Comparison of ENCODE assay signal across 8 cellular contexts in genomic region chr4:972651-973424, GRCh38. TPM values are rescaled to one million over a fixed set of nuclear protein-coding genes. Genes with fewer than 3 reads are reported as not detected.
DNase-seq lines count a peak whose midpoint lies in the region; ATAC-seq and TF ChIP-seq lines count a peak whose summit lies in the region.

No MANE protein-coding gene starts in this region.

- intact Hi-C loops in PC-3 (cut with micrococcal nuclease): no loop called here

- peak overlapping the region; percentile 78 for H3K4me3 ChIP-seq in PC-3 (ENCODE audit: low read length)
- peak overlapping the region; percentile 85 for H3K4me3 ChIP-seq in smooth muscle cell

- H3K79me2 ChIP-seq in PC-3 (ENCODE audit: low read length) (peaks cover 7% of the 10 kb centered on the region; the same call in 1 of the 2 replicates), smooth muscle cell (ENCODE audit: low read depth) (peaks cover 7% of the 10 kb centered on the region)

- POLR2A ChIA-PET in HEK293T (lab: Yijun Ruan, JAX): interaction anchor here (2.7 kb wide), 1 partner anchor 41 kb away, joined by 7 read pairs; the partner anchor contains the start of genes GAK and TMEM175
- POLR2A ChIA-PET in PC-3 (lab: Charles Lee; ENCODE audit: unreplicated experiment): no interaction called here

- H3K27ac ChIP-seq in PC-3 (ENCODE audit: low read length) (no peak overlapping the region), smooth muscle cell (ENCODE audit: low read depth) (no peak overlapping the region)

- no peaks in the 10 kb centered on the region; the same call in 1 of the 2 replicates for H4K20me1 ChIP-seq in PC-3 (ENCODE audit: low read length)
- H4K20me1 ChIP-seq in smooth muscle cell (ENCODE audit: low read depth): peaks cover 44% of the 10 kb centered on the region

- CTCF ChIA-PET in HEK293T (lab: Yijun Ruan, JAX) (no interaction called here), PC-3 (lab: Charles Lee) (no interaction called here)

- H3K27me3 ChIP-seq in PC-3 (ENCODE audit: low read length) (no peaks in the 10 kb centered on the region), smooth muscle cell (ENCODE audit: low read depth) (peaks cover 5% of the 10 kb centered on the region)

- 6% methylated on average over 46 of the region's 65 CpGs for WGBS in smooth muscle cell (ENCODE audit: low lambda C conversion rate)

- DNase-seq in ELR (ENCODE audit: low read depth) (peak; percentile 39), HEK293T (ENCODE audit: extremely low spot score) (peak; percentile 53), PC-3 (peak; percentile 13), hepatic stellate cell (ENCODE audit: low spot score) (peak; percentile 77), smooth muscle cell (lab: John Stamatoyannopoulos, UW; ENCODE audit: unreplicated experiment) (no peak), cortex of kidney (lab: John Stamatoyannopoulos, UW) (no peak), NCI-H2029 treated with DMSO at 0.1 percent for 48 hours (lab: John Stamatoyannopoulos, UW) (no peak)
- DNase-seq in activated naive CD4-positive, alpha-beta T cell treated with Interleukin-2 at 50 U/mL for 16 hours: peak; percentile 68

- H3K9me2 ChIP-seq in PC-3 (replicated peaks; ENCODE audit: low read length): no peaks in the 10 kb centered on the region

- BruUV-seq in PC-3 (replicated peaks; lab: Mats Ljungman, UMichigan): no TSS peak

- H3K4me2 ChIP-seq in PC-3 (ENCODE audit: low read length) (peak overlapping the region; percentile 91), smooth muscle cell (peak overlapping the region; percentile 100)

- no peak for TF ChIP-seq CTCF in PC-3 (conservative IDR thresholded peaks at IDR 0.05; ENCODE audit: low read depth, low read length)
- no peak for TF ChIP-seq CTCF in smooth muscle cell (IDR thresholded peaks at IDR 0.05; ENCODE audit: borderline replicate concordance, insufficient read depth, poor library complexity, severe bottlenecking)

- H2AFZ ChIP-seq in PC-3 (ENCODE audit: low read length): peak overlapping the region; percentile 42; the same call in 1 of the 2 replicates
- no peak overlapping the region for H2AFZ ChIP-seq in smooth muscle cell (ENCODE audit: low read depth)

- ATAC-seq in PC-3: peak; percentile 55

- H3K4me1 ChIP-seq in PC-3 (ENCODE audit: insufficient read depth, low read length) (peaks cover 18% of the 10 kb centered on the region), smooth muscle cell (ENCODE audit: low read depth) (peaks cover 5% of the 10 kb centered on the region)

- H3K9me3 ChIP-seq in PC-3 (ENCODE audit: low read length) (no peaks in the 10 kb centered on the region), smooth muscle cell (replicated peaks; ENCODE audit: low read depth) (no peaks in the 10 kb centered on the region)

- H3F3A ChIP-seq in PC-3 (ENCODE audit: low read length, unreplicated experiment) (no peaks in the 10 kb centered on the region), smooth muscle cell (ENCODE audit: low read depth) (no peaks in the 10 kb centered on the region)

- H3K9ac ChIP-seq in PC-3 (ENCODE audit: low read length): peak overlapping the region; percentile 53
- H3K9ac ChIP-seq in smooth muscle cell (ENCODE audit: low read depth): peak overlapping the region; percentile 39

- no peaks in the 10 kb centered on the region for H3K36me3 ChIP-seq in PC-3 (ENCODE audit: low read depth, low read length)
- no peaks in the 10 kb centered on the region for H3K36me3 ChIP-seq in smooth muscle cell (ENCODE audit: low read depth)

TF ChIP-seq in HEK293T, 16 proteins besides CTCF, POLR2A, EP300 and RAD21:
- TF ChIP-seq FOXA1 (IDR thresholded peaks at IDR 0.05) (no peak), ZNF384 (IDR thresholded peaks at IDR 0.05) (no peak), FOXM1 (IDR thresholded peaks at IDR 0.05; ENCODE audit: borderline replicate concordance) (no peak), ELF4 (IDR thresholded peaks at IDR 0.05) (no peak), NFRKB (IDR thresholded peaks at IDR 0.05) (no peak), SUZ12 (IDR thresholded peaks at IDR 0.05) (no peak), HDGF (IDR thresholded peaks at IDR 0.05; ENCODE audit: borderline replicate concordance) (no peak), BHLHE40 (IDR thresholded peaks at IDR 0.05; ENCODE audit: borderline replicate concordance) (no peak), PKNOX1 (IDR thresholded peaks at IDR 0.05) (no peak), LEF1 (IDR thresholded peaks at IDR 0.05; ENCODE audit: borderline replicate concordance) (no peak), FOXK2 (IDR thresholded peaks at IDR 0.05) (no peak), TARDBP (IDR thresholded peaks at IDR 0.05) (no peak), SP1 (IDR thresholded peaks at IDR 0.05) (no peak), L3MBTL2 (conservative IDR thresholded peaks at IDR 0.05) (no peak)

RNA-seq across cellular contexts. Expression of gene DGKQ, which starts 0.5 kb away (rescaled TPM):
- 14.2 and 23.5 TPM in 2 replicates for total RNA-seq in PC-3 (2014; rRNA removed)
- 4.2 and 6.5 TPM in 2 replicates for total RNA-seq in smooth muscle cell
- 14.9 and 16.2 TPM in 2 replicates for polyA plus RNA-seq in smooth muscle cell

RNA-seq across cellular contexts. Expression of gene IDUA, which starts 14.0 kb away (rescaled TPM):
- total RNA-seq in PC-3 (2014; rRNA removed) (10.1 and 10.3 TPM in 2 replicates), smooth muscle cell (6.3 and 9.6 TPM in 2 replicates)
- 47.4 and 49.9 TPM in 2 replicates for polyA plus RNA-seq in smooth muscle cell

RNA-seq across cellular contexts. Expression of gene SLC26A1, which starts 20.4 kb away (rescaled TPM):
- total RNA-seq in PC-3 (2014; rRNA removed): 0.52 TPM in 1 of 2 replicates, not detected in the other
- 0.67 TPM in 1 of 2 replicates, not detected in the other for total RNA-seq in smooth muscle cell
- 1.6 and 1.7 TPM in 2 replicates for polyA plus RNA-seq in smooth muscle cell

RNA-seq across cellular contexts. Expression of gene FGFRL1, which starts 38.6 kb away (rescaled TPM):
- total RNA-seq in PC-3 (2014; rRNA removed) (31.2 and 42.6 TPM in 2 replicates), smooth muscle cell (11.7 and 16.1 TPM in 2 replicates)
- 29.6 and 30.7 TPM in 2 replicates for polyA plus RNA-seq in smooth muscle cell

RNA-seq across cellular contexts. Expression of gene TMEM175, which starts 40.6 kb away (rescaled TPM):
- total RNA-seq in PC-3 (2014; rRNA removed) (18.5 and 25.1 TPM in 2 replicates), smooth muscle cell (20.6 and 30.4 TPM in 2 replicates)
- 27.6 and 35.2 TPM in 2 replicates for polyA plus RNA-seq in smooth muscle cell

Comparison
In these comparisons a context has a peak if more than half of its experiments do, and no peak if none do; other contexts are left out.
1. DNase-seq: peak in ELR (single experiment), HEK293T (single experiment), PC-3 (single experiment), activated naive CD4-positive, alpha-beta T cell treated with Interleukin-2 at 50 U/mL for 16 hours (single experiment) and hepatic stellate cell (single experiment); none in smooth muscle cell (single experiment), cortex of kidney (single experiment) and NCI-H2029 treated with DMSO at 0.1 percent for 48 hours (single experiment).